ENCODE assay signal across 1 cellular context in genomic region chr5:91366571-91366970, GRCh38.
TF ChIP-seq lines count a peak whose summit lies in the region.

No MANE protein-coding gene starts in this region.

TF ChIP-seq in SK-N-SH treated with all-trans-retinoic acid at 6 μM for 48 hours, 23 proteins besides CTCF, POLR2A, EP300 and RAD21 (continued from another document):
- TF ChIP-seq POU6F1 (CRISPR knock-in tag; IDR thresholded peaks at IDR 0.05; ENCODE audit: borderline replicate concordance, low read depth) (no peak), SNAI2 (CRISPR knock-in tag; IDR thresholded peaks at IDR 0.05) (no peak), ZNF70 (CRISPR knock-in tag; IDR thresholded peaks at IDR 0.05) (no peak), ZNF565 (CRISPR knock-in tag; conservative IDR thresholded peaks at IDR 0.05; ENCODE audit: low read depth) (no peak), ZNF8 (CRISPR knock-in tag; IDR thresholded peaks at IDR 0.05) (no peak), ZFP3 (CRISPR knock-in tag; IDR thresholded peaks at IDR 0.05) (no peak)
- TF ChIP-seq, protein P1, sequence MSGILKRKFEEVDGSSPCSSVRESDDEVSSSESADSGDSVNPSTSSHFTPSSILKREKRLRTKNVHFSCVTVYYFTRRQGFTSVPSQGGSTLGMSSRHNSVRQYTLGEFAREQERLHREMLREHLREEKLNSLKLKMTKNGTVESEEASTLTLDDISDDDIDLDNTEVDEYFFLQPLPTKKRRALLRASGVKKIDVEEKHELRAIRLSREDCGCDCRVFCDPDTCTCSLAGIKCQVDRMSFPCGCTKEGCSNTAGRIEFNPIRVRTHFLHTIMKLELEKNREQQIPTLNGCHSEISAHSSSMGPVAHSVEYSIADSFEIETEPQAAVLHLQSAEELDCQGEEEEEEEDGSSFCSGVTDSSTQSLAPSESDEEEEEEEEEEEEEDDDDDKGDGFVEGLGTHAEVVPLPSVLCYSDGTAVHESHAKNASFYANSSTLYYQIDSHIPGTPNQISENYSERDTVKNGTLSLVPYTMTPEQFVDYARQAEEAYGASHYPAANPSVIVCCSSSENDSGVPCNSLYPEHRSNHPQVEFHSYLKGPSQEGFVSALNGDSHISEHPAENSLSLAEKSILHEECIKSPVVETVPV (CRISPR knock-in tag; IDR thresholded peaks at IDR 0.05) = no peak
- TF ChIP-seq, protein P2, sequence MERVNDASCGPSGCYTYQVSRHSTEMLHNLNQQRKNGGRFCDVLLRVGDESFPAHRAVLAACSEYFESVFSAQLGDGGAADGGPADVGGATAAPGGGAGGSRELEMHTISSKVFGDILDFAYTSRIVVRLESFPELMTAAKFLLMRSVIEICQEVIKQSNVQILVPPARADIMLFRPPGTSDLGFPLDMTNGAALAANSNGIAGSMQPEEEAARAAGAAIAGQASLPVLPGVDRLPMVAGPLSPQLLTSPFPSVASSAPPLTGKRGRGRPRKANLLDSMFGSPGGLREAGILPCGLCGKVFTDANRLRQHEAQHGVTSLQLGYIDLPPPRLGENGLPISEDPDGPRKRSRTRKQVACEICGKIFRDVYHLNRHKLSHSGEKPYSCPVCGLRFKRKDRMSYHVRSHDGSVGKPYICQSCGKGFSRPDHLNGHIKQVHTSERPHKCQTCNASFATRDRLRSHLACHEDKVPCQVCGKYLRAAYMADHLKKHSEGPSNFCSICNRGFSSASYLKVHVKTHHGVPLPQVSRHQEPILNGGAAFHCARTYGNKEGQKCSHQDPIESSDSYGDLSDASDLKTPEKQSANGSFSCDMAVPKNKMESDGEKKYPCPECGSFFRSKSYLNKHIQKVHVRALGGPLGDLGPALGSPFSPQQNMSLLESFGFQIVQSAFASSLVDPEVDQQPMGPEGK (CRISPR knock-in tag; IDR thresholded peaks at IDR 0.05; ENCODE audit: borderline replicate concordance) = no peak
TF ChIP-seq in SK-N-SH treated with all-trans-retinoic acid at 6 μM for 48 hours: peak in this region for 0.
